Comparison of ENCODE assay signal across 1 cellular context in genomic region chr2:51995293-51995692, GRCh38.
TF ChIP-seq lines count a peak whose summit lies in the region.

No MANE protein-coding gene starts in this region.

TF ChIP-seq in IMR-90, 13 proteins besides CTCF, POLR2A, EP300 and RAD21:
- TF ChIP-seq BHLHE40 (IDR thresholded peaks at IDR 0.05; ENCODE audit: low read depth, low read length) (no peak), NFE2L2 (IDR thresholded peaks at IDR 0.05; ENCODE audit: low read depth, low read length) (no peak), MAFK (IDR thresholded peaks at IDR 0.05; ENCODE audit: low read depth, low read length) (no peak), RFX5 (IDR thresholded peaks at IDR 0.05; ENCODE audit: low read depth, low read length) (no peak), CHD1 (IDR thresholded peaks at IDR 0.05; ENCODE audit: low read depth, low read length) (no peak), SMC3 (IDR thresholded peaks at IDR 0.05; ENCODE audit: low read depth, low read length) (no peak), MXI1 (IDR thresholded peaks at IDR 0.05; ENCODE audit: borderline replicate concordance, low read depth, low read length) (no peak), MAZ (IDR thresholded peaks at IDR 0.05; ENCODE audit: borderline replicate concordance, low read depth, low read length) (no peak), USF2 (IDR thresholded peaks at IDR 0.05; ENCODE audit: low read depth, low read length) (no peak), RCOR1 (IDR thresholded peaks at IDR 0.05; ENCODE audit: insufficient replicate concordance, low read length) (no peak), CEBPB (IDR thresholded peaks at IDR 0.05; ENCODE audit: low read depth, low read length) (peak; percentile 97), ELK1 (IDR thresholded peaks at IDR 0.05; ENCODE audit: borderline replicate concordance, low read depth, low read length) (no peak), FOS (IDR thresholded peaks at IDR 0.05; ENCODE audit: low read depth, low read length) (0 out of 2 replicates have a peak, but pooled peaks have one; percentile 22)
TF ChIP-seq in IMR-90: peak in this region for 2.
